In genomic region chr17:18182978-18183333, GRCh38 we compare ENCODE assay signal across 1 cellular context.
TF ChIP-seq lines count a peak whose summit lies in the region.

No MANE protein-coding gene starts in this region.

TF ChIP-seq in HepG2, 621 proteins besides CTCF, POLR2A, EP300 and RAD21 (continued from another document):
- peak; percentile 70; the same call in 1 of the 2 replicates for TF ChIP-seq NFAT5 (CRISPR knock-in tag; IDR thresholded peaks at IDR 0.05)
- TF ChIP-seq SALL2 (CRISPR knock-in tag; IDR thresholded peaks at IDR 0.05): peak; percentile 36; the same call in 1 of the 2 replicates
- TF ChIP-seq EED (CRISPR knock-in tag; IDR thresholded peaks at IDR 0.05): no peak
- no peak for TF ChIP-seq NFYC (CRISPR knock-in tag; IDR thresholded peaks at IDR 0.05)
- TF ChIP-seq HCFC1 (IDR thresholded peaks at IDR 0.05; ENCODE audit: low read depth, low read length): no peak; the same call in 1 of the 2 replicates
- TF ChIP-seq ETS1 (CRISPR knock-in tag; IDR thresholded peaks at IDR 0.05): no peak
- no peak for TF ChIP-seq ZNF629 (CRISPR knock-in tag; conservative IDR thresholded peaks at IDR 0.05)
- no peak for TF ChIP-seq ZXDC (CRISPR knock-in tag; IDR thresholded peaks at IDR 0.05)
- no peak for TF ChIP-seq ZNF367 (CRISPR knock-in tag; IDR thresholded peaks at IDR 0.05; ENCODE audit: borderline replicate concordance)
- TF ChIP-seq CBX5 (CRISPR knock-in tag; IDR thresholded peaks at IDR 0.05; ENCODE audit: borderline replicate concordance): no peak
- TF ChIP-seq ZFP36L2 (CRISPR knock-in tag; IDR thresholded peaks at IDR 0.05): no peak
- no peak for TF ChIP-seq ZNF3 (CRISPR knock-in tag; IDR thresholded peaks at IDR 0.05)
- no peak for TF ChIP-seq ATF7-NPFF (CRISPR knock-in tag; IDR thresholded peaks at IDR 0.05; ENCODE audit: low read depth)
- no peak for TF ChIP-seq ZNF513 (CRISPR knock-in tag; conservative IDR thresholded peaks at IDR 0.05)
- TF ChIP-seq ZBTB8A (CRISPR knock-in tag; IDR thresholded peaks at IDR 0.05; ENCODE audit: borderline replicate concordance, low read depth): peak; percentile 69; the same call in 1 of the 2 replicates
- 0 out of 2 replicates have a peak, but pooled peaks have one; percentile 19 for TF ChIP-seq ZSCAN22 (CRISPR knock-in tag; IDR thresholded peaks at IDR 0.05)
- no peak for TF ChIP-seq FOXO1 (CRISPR knock-in tag; IDR thresholded peaks at IDR 0.05)
- TF ChIP-seq HNF1B (CRISPR knock-in tag; IDR thresholded peaks at IDR 0.05): peak; percentile 82; the same call in 1 of the 2 replicates
- 0 out of 2 replicates have a peak, but pooled peaks have one; percentile 26 for TF ChIP-seq ZBTB10 (CRISPR knock-in tag; IDR thresholded peaks at IDR 0.05; ENCODE audit: borderline replicate concordance)
- TF ChIP-seq ZNF256 (CRISPR knock-in tag; conservative IDR thresholded peaks at IDR 0.05): no peak
- no peak for TF ChIP-seq ATF6 (CRISPR knock-in tag; conservative IDR thresholded peaks at IDR 0.05)
- no peak for TF ChIP-seq SIX1 (CRISPR knock-in tag; IDR thresholded peaks at IDR 0.05; ENCODE audit: borderline replicate concordance)
- TF ChIP-seq MTA3 (CRISPR knock-in tag; IDR thresholded peaks at IDR 0.05): no peak
- no peak for TF ChIP-seq ZNF644 (CRISPR knock-in tag; IDR thresholded peaks at IDR 0.05; ENCODE audit: low read depth)
- peak; percentile 88 for TF ChIP-seq ASH2L (IDR thresholded peaks at IDR 0.05; ENCODE audit: insufficient read length, low read depth, low read length)
- TF ChIP-seq ZNF280B (CRISPR knock-in tag; IDR thresholded peaks at IDR 0.05; ENCODE audit: borderline replicate concordance): peak; percentile 26; the same call in 1 of the 2 replicates
- 0 out of 2 replicates have a peak, but pooled peaks have one; percentile 48 for TF ChIP-seq FOXJ3 (CRISPR knock-in tag; IDR thresholded peaks at IDR 0.05; ENCODE audit: borderline replicate concordance)
- TF ChIP-seq NFIB (CRISPR knock-in tag; IDR thresholded peaks at IDR 0.05; ENCODE audit: borderline replicate concordance): no peak
TF ChIP-seq in HepG2: peak in this region for 171.
